Comparison of ENCODE assay signal across 8 cellular contexts in the genomic region with DNA sequence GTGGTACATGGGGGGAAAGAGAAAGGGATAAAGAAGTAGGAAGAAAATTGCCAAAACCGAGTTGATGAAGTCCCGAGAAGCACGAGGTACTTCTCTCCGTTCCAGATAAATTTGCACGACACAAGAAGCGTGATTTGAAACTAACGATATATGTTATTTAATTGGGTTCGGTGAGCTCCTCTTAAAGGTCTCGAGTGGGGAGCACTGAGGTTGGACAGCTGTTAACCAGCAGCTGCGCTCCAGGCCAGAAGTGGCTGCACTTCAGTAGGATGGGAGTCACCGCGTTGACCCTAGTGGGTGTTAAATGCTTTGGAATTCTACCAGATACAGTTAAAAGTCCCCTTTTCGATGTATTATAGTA. TPM values are rescaled to one million over a fixed set of nuclear protein-coding genes. Genes with fewer than 3 reads are reported as not detected.
DNase-seq lines count a peak whose midpoint lies in the region; ATAC-seq and TF ChIP-seq lines count a peak whose summit lies in the region.

No MANE protein-coding gene starts in this region.

- H3K9me3 ChIP-seq in cardiac muscle cell (ENCODE audit: low read depth) = no peaks in the 10 kb centered on the region

- peaks cover 28% of the 10 kb centered on the region for H3K4me1 Mint-ChIP-seq in activated T-cell treated with anti-CD3 and anti-CD28 coated beads, Interleukin-2, amount 50 U/mL, for 72 hours (ENCODE audit: low read depth)

- DNase-seq in BJ (ENCODE audit: low read depth) (no peak), HuH-7 (ENCODE audit: low spot score) (peak; percentile 17), cardiac muscle cell (ENCODE audit: low read depth in 1 of 2, low spot score in 1 of 2) (peak; percentile 27 to 45), pons (ENCODE audit: low spot score) (peak; percentile 40), middle frontal gyrus (ENCODE audit: extremely low spot score, low spot score) (no peak)
- DNase-seq in activated T-cell treated with anti-CD3 and anti-CD28 coated beads, Interleukin-2, amount 50 U/mL, for 72 hours = peak in 1 of 2 donors; percentile 8
- DNase-seq in activated CD4-positive, alpha-beta T cell treated with anti-CD3 and anti-CD28 coated beads for 4 hours = no peak

- no peaks in the 10 kb centered on the region for H3K27me3 Mint-ChIP-seq in activated T-cell treated with anti-CD3 and anti-CD28 coated beads, Interleukin-2, amount 50 U/mL, for 72 hours (ENCODE audit: low read depth)

- peak overlapping the region; percentile 90 for H3K27ac ChIP-seq in cardiac muscle cell

- peak overlapping the region; percentile 81 for H3K4me3 ChIP-seq in BJ (ENCODE audit: low read depth, low read length)
- H3K4me3 ChIP-seq in cardiac muscle cell = peak overlapping the region; percentile 82

- H3K36me3 Mint-ChIP-seq in activated T-cell treated with anti-CD3 and anti-CD28 coated beads, Interleukin-2, amount 50 U/mL, for 72 hours (ENCODE audit: insufficient read depth in 2 of 2) = peaks cover under 1 to 5% of the 10 kb centered on the region in 2 donors

- no peaks in the 10 kb centered on the region for H3K27me3 ChIP-seq in BJ (ENCODE audit: control insufficient read depth, insufficient read depth, low read length)
- no peaks in the 10 kb centered on the region for H3K27me3 ChIP-seq in cardiac muscle cell

- ATAC-seq in activated T-cell treated with anti-CD3 and anti-CD28 coated beads, Interleukin-2, amount 50 U/mL, for 72 hours (replicated peaks in 1 of 2) = no peak
- ATAC-seq in GM18868 (IDR thresholded peaks at IDR 0.05; ENCODE audit: unreplicated experiment) = no peak

- no peak for TF ChIP-seq CTCF in BJ (IDR thresholded peaks at IDR 0.05; ENCODE audit: insufficient read depth, low read depth, low read length)
- no peak for TF ChIP-seq CTCF in cardiac muscle cell (IDR thresholded peaks at IDR 0.05; ENCODE audit: low read depth, low read length)

- no peaks in the 10 kb centered on the region for H3K9me3 Mint-ChIP-seq in activated T-cell treated with anti-CD3 and anti-CD28 coated beads, Interleukin-2, amount 50 U/mL, for 72 hours

- H3K4me3 Mint-ChIP-seq in activated T-cell treated with anti-CD3 and anti-CD28 coated beads, Interleukin-2, amount 50 U/mL, for 72 hours = peak overlapping the region; percentile 93 to 99

- no peaks in the 10 kb centered on the region for H3K36me3 ChIP-seq in BJ (ENCODE audit: control insufficient read depth, insufficient read depth, low read length)
- no peaks in the 10 kb centered on the region for H3K36me3 ChIP-seq in cardiac muscle cell

- peak overlapping the region; percentile 98 for H3K27ac Mint-ChIP-seq in activated T-cell treated with anti-CD3 and anti-CD28 coated beads, Interleukin-2, amount 50 U/mL, for 72 hours

- CTCF ChIA-PET in BJ (lab: Yijun Ruan, JAX) = interaction anchor here (1.0 to 1.9 kb wide), 2 partner anchors 21 to 24 kb away, joined by 5 to 6 read pairs; no protein-coding TSS in a partner anchor

- H3K4me1 ChIP-seq in cardiac muscle cell (ENCODE audit: low read depth) = peaks cover 4% of the 10 kb centered on the region

- POLR2A ChIA-PET in BJ (lab: Charles Lee) = no interaction called here

RNA-seq across cellular contexts. Expression of a gene that starts 0.9 kb away (rescaled TPM):
- 27.5 and 42.0 TPM in 2 replicates for polyA plus RNA-seq in BJ (2011; rRNA removed)
- 30.0 and 34.9 TPM in 2 replicates for polyA minus RNA-seq in BJ (2011; rRNA and poly(A)+ RNA removed)
- 10 to 100 TPM; 52.3 to 53.5 TPM for total RNA-seq in activated T-cell treated with anti-CD3 and anti-CD28 coated beads, Interleukin-2, amount 50 U/mL, for 72 hours
- 48.7 and 50.0 TPM in 2 replicates for total RNA-seq in cardiac muscle cell
- polyA plus RNA-seq in cardiac muscle cell = 58.2 and 73.3 TPM in 2 replicates

RNA-seq across cellular contexts. Expression of a gene that starts 37.5 kb away (rescaled TPM):
- polyA plus RNA-seq in BJ (2011; rRNA removed) = 17.7 and 22.7 TPM in 2 replicates
- polyA minus RNA-seq in BJ (2011; rRNA and poly(A)+ RNA removed) = 9.1 and 12.1 TPM in 2 replicates
- 10 to 100 TPM; 11.3 to 16.3 TPM for total RNA-seq in activated T-cell treated with anti-CD3 and anti-CD28 coated beads, Interleukin-2, amount 50 U/mL, for 72 hours
- total RNA-seq in cardiac muscle cell = 18.7 and 21.4 TPM in 2 replicates
- polyA plus RNA-seq in cardiac muscle cell = 20.3 and 28.7 TPM in 2 replicates

Comparison
In these comparisons a context has a peak if more than half of its experiments do, and no peak if none do; other contexts are left out.
1. DNase-seq: peak in HuH-7 (single experiment), cardiac muscle cell (2 of 2) and pons (single experiment); none in BJ (single experiment), middle frontal gyrus (single experiment) and activated CD4-positive, alpha-beta T cell treated with anti-CD3 and anti-CD28 coated beads for 4 hours (0 of 2).